In the genomic region with DNA sequence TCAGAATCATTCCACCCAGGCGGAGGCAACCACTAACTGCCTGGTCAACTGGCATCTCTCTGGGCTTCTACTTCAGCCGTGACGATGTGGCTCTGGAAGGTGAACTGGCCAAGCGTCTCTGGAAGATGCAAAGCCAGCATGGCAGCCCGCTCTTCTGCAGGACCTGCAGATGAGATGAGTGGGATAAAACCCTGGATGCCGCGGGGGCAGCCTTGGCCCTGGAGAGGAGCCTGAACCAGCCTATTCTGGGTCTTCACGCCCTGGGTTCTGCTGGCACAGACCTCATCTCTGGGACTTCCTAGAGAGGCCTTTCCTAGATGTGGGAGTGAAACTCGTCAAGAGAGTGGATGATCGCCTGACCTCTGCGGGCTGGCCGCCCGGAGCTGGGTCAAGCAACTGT, we compare ENCODE assay signal across 23 cellular contexts. TPM values are rescaled to one million over a fixed set of nuclear protein-coding genes. Genes with fewer than 3 reads are reported as not detected.
DNase-seq lines count a peak whose midpoint lies in the region; ATAC-seq, FAIRE-seq and TF ChIP-seq lines count a peak whose summit lies in the region.
"Had no signal": no experiment of that assay in that cellular context is flagged by ENCODE, and none has a peak within 500 bp of the region (broad histone marks: within the 10 kb centered on the region; RNA-seq: fewer than 3 reads in every experiment).

No MANE protein-coding gene starts in this region.

- no peak for ATAC-seq in Right ventricle myocardium inferior
- no peak for ATAC-seq in heart right ventricle
- ATAC-seq: A549; CD8-positive, alpha-beta T cell had no signal

- WGBS in heart right ventricle, 2 donors = 96% methylated on average over 13 of the region's 13 CpGs

- H3K9ac ChIP-seq in kidney (ENCODE audit: low read length in 2 of 2) = no peak overlapping the region
- H3K9ac ChIP-seq: BLaER1 treated with 17β-estradiol and CSF1 and Interleukin-3, amounts not matched to agents 10 nM and 100 nM had no signal

- no peak overlapping the region for H3K27ac Mint-ChIP-seq in neural crest cell (ENCODE audit: unreplicated experiment)
- H3K27ac Mint-ChIP-seq: B cell; CD4-positive, alpha-beta T cell; CD8-positive, alpha-beta T cell had no signal

- intact Hi-C loops in Right ventricle myocardium inferior (cut with DNase I) (no loop called here), heart right ventricle (cut with DNase I) (no loop called here), kidney (cut with DNase I) (no loop called here)

- no peaks in the 10 kb centered on the region for H3K9me3 Mint-ChIP-seq in neural crest cell
- H3K9me3 Mint-ChIP-seq: CD4-positive, alpha-beta T cell; CD8-positive, alpha-beta T cell had no signal

- H3K4me1 Mint-ChIP-seq in neural crest cell = peaks cover 12% of the 10 kb centered on the region

- no peak overlapping the region for H3K27ac ChIP-seq in heart right ventricle
- H3K27ac ChIP-seq in kidney (ENCODE audit: low read depth in 2 of 2, low read length in 2 of 2) = no peak overlapping the region
- no peak overlapping the region for H3K27ac ChIP-seq in RWPE1
- H3K27ac ChIP-seq: 22Rv1; A549; BLaER1 treated with 17β-estradiol and CSF1 and Interleukin-3, amounts not matched to agents 10 nM and 100 nM; C4-2B had no signal

- no peak for FAIRE-seq in kidney (lab: Jason Lieb, UNC)
- FAIRE-seq: A549, D721Med, G401.6, GM12891 had no signal

- H3K4me3 ChIP-seq in heart right ventricle (no peak overlapping the region), kidney (ENCODE audit: low read length in 2 of 2) (no peak overlapping the region)
- H3K4me3 ChIP-seq: A549; BLaER1 treated with 17β-estradiol and CSF1 and Interleukin-3, amounts not matched to agents 10 nM and 100 nM had no signal

- DNase-seq in Right ventricle myocardium inferior (ENCODE audit: missing footprints) = peak; percentile 32
- DNase-seq in heart right ventricle = no peak
- DNase-seq in kidney = peak; percentile 62
- DNase-seq in neural crest cell (ENCODE audit: low read depth, low spot score) = no peak
- no peak for DNase-seq in RWPE1 (ENCODE audit: low spot score)
- no peak for DNase-seq in ecto neural progenitor cell (ENCODE audit: low spot score)
- no peak for DNase-seq in SIG-M5 treated with dmso at 0.1 percent for 504 hours (lab: John Stamatoyannopoulos, UW; ENCODE audit: unreplicated experiment)
- DNase-seq: AML-193; Caco-2; Calu3; CD4-positive, alpha-beta T cell; CD8-positive, alpha-beta T cell; DMS79 treated with DMSO at 0.1 percent for 48 hours; GF-D8 had no signal

- CTCF ChIA-PET in RWPE1 (lab: Yijun Ruan, JAX) = no interaction called here

- H3K27me3 ChIP-seq in heart right ventricle = no peaks in the 10 kb centered on the region

- H3K27me3 Mint-ChIP-seq in neural crest cell (ENCODE audit: low read depth) = peaks cover 2% of the 10 kb centered on the region
- H3K27me3 Mint-ChIP-seq: CD4-positive, alpha-beta T cell had no signal

- H3K9me3 ChIP-seq in heart right ventricle = no peaks in the 10 kb centered on the region
- H3K9me3 ChIP-seq in kidney (ENCODE audit: control insufficient read depth in 1 of 2, low read length in 2 of 2) = no peaks in the 10 kb centered on the region
- H3K9me3 ChIP-seq: A549; BLaER1 treated with 17β-estradiol and CSF1 and Interleukin-3, amounts not matched to agents 10 nM and 100 nM; Caco-2 had no signal

- H3K4me3 Mint-ChIP-seq in neural crest cell = peak overlapping the region; percentile 53
- H3K4me3 Mint-ChIP-seq: B cell; CD4-positive, alpha-beta T cell; CD8-positive, alpha-beta T cell had no signal

- POLR2A ChIA-PET in RWPE1 (lab: Yijun Ruan, JAX; ENCODE audit: low non-redundant PET) = no interaction called here

- H3K36me3 Mint-ChIP-seq in neural crest cell (ENCODE audit: low read depth) = no peaks in the 10 kb centered on the region
- H3K36me3 Mint-ChIP-seq: CD8-positive, alpha-beta T cell had no signal

- H3K4me1 ChIP-seq in heart right ventricle (peaks cover 0 to 19% (median 5%) of the 10 kb centered on the region in 9 donors), kidney (ENCODE audit: control insufficient read depth in 1 of 2, insufficient read depth in 1 of 2, low read depth in 1 of 2, low read length in 2 of 2) (no peaks in the 10 kb centered on the region)
- H3K4me1 ChIP-seq: Caco-2 had no signal

- TF ChIP-seq CTCF in heart right ventricle (IDR thresholded peaks at IDR 0.05) = no peak
- no peak for TF ChIP-seq CTCF in kidney (IDR thresholded peaks at IDR 0.05; ENCODE audit: borderline replicate concordance, extremely low read depth, insufficient read depth)
- no peak for TF ChIP-seq CTCF in neural crest cell (conservative IDR thresholded peaks at IDR 0.05)
- no peak for TF ChIP-seq CTCF in RWPE1 (conservative IDR thresholded peaks at IDR 0.05; ENCODE audit: low read depth)

- H3K36me3 ChIP-seq in heart right ventricle (no peaks in the 10 kb centered on the region), kidney (ENCODE audit: control insufficient read depth in 1 of 2, insufficient read depth in 2 of 2, low read length in 2 of 2) (no peaks in the 10 kb centered on the region)
- H3K36me3 ChIP-seq: BLaER1 treated with 17β-estradiol and CSF1 and Interleukin-3, amounts not matched to agents 10 nM and 100 nM had no signal

RNA-seq across cellular contexts. Expression of a gene that starts 10.6 kb away (rescaled TPM):
- total RNA-seq in Right ventricle myocardium inferior (1,403 TPM), heart right ventricle (1,000 to 10,000 TPM; 1,254 to 2,151 (median 1,968) TPM), kidney (1,214 TPM), neural crest cell (2,058 and 2,177 TPM in 2 replicates)
- polyA plus RNA-seq in heart right ventricle (1,000 to 10,000 TPM in 1 of 2 donors, 100 to 1,000 TPM in 1; 400 to 1,298 TPM), kidney (ENCODE audit: insufficient read depth, low read depth, low replicate concordance) (2,605 TPM)

RNA-seq across cellular contexts. Expression of a gene that starts 23.9 kb away (rescaled TPM):
- total RNA-seq in Right ventricle myocardium inferior (11.2 TPM), heart right ventricle (10 to 100 TPM in 3 of 10 donors, 1 to 10 TPM in 7; 4.6 to 25.4 (median 8.6) TPM), kidney (18.2 TPM), neural crest cell (0.98 and 1.3 TPM in 2 replicates)
- polyA plus RNA-seq in heart right ventricle (10 to 100 TPM; 10.6 to 11.9 TPM), kidney (ENCODE audit: insufficient read depth, low read depth, low replicate concordance) (8.6 TPM)
- total RNA-seq: A172 had no signal

RNA-seq across cellular contexts. Expression of a gene that starts 38.2 kb away (rescaled TPM):
- total RNA-seq in Right ventricle myocardium inferior = 12.8 TPM
- 10 to 100 TPM in 6 of 10 donors, 1 to 10 TPM in 4; 6.4 to 20.5 (median 11.9) TPM for total RNA-seq in heart right ventricle
- polyA plus RNA-seq in heart right ventricle = 10 to 100 TPM in 1 of 2 donors, 1 to 10 TPM in 1; 8.9 to 21.8 TPM
- 9.0 TPM for total RNA-seq in kidney
- polyA plus RNA-seq in kidney (ENCODE audit: insufficient read depth, low read depth, low replicate concordance) = 42.3 TPM
- total RNA-seq in neural crest cell = 488 and 489 TPM in 2 replicates

Comparison
In these comparisons a context has a peak if more than half of its experiments do, and no peak if none do; other contexts are left out.
1. DNase-seq: peak in Right ventricle myocardium inferior (single experiment) and kidney (single experiment); none in heart right ventricle (0 of 2), neural crest cell (single experiment), RWPE1 (single experiment), ecto neural progenitor cell (single experiment) and SIG-M5 treated with dmso at 0.1 percent for 504 hours (single experiment).
2. RNA of a gene that starts 38.2 kb away (total RNA-seq): 488 to 489 TPM in neural crest cell; 12.8 TPM in Right ventricle myocardium inferior (single experiment), 6.4 to 20.5 TPM in heart right ventricle and 9.0 TPM in kidney (single experiment); every median in the first group is over 10 times any median in the second.